ENCODE assay signal across 16 cellular contexts in the genomic region with DNA sequence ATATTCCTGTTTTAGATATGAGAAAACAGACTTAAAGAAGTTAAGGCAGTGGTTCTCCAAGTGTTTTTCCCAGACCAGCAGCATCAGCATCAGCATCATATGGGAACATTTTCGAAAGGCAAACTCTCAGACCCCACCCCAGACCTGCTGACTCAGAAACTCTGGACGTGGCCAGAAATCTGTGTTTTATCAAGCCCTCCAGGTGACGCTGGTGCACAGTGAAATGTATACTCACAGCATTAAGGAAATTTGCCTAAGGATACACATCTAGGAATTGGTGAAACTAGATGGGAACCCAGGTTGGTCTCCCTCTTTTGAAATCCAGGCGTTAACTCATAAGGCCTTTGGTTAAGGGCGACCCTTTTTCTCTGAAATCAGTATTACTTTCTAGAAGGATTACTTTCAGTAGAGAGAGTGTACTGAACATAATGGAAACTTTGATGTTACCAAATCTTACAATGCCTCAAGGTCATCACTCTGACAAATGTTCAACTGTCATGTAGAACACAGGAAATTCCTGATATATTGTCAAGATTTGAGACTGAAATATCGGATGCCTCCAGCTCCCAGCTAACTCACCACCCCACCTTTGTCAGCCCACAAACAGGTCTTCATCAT.
DNase-seq lines count a peak whose midpoint lies in the region; ATAC-seq, FAIRE-seq and TF ChIP-seq lines count a peak whose summit lies in the region.
"Had no signal": no experiment of that assay in that cellular context is flagged by ENCODE, and none has a peak within 500 bp of the region (broad histone marks: within the 10 kb centered on the region; RNA-seq: fewer than 3 reads in every experiment).

No MANE protein-coding gene starts in this region.

- 46 to 74% (median 54%) methylated on average over 6 of the region's 6 CpGs for WGBS in adrenal gland, 4 donors

- H3K9me3 Mint-ChIP-seq in CD14-positive monocyte: peaks cover 0 to 6% (median 5%) of the 10 kb centered on the region in 7 donors

- ATAC-seq in GM19395 (IDR thresholded peaks at IDR 0.05; ENCODE audit: unreplicated experiment): no peak
- ATAC-seq: T-cell had no signal

- H3K36me3 Mint-ChIP-seq in CD14-positive monocyte: no peaks in the 10 kb centered on the region
- H3K36me3 Mint-ChIP-seq: activated naive CD8-positive, alpha-beta T cell treated with anti-CD3 and anti-CD28 coated beads for 36 hours; T-cell had no signal

- no peaks in the 10 kb centered on the region for H3K4me1 Mint-ChIP-seq in CD14-positive monocyte
- H3K4me1 Mint-ChIP-seq: T-cell had no signal

- peak overlapping the region in 3 of 5 donors; percentile 30 to 65 (median 42) for H3K27ac ChIP-seq in adrenal gland

- H3K36me3 ChIP-seq in adrenal gland (replicated peaks in 1 of 2): no peaks in the 10 kb centered on the region

- no peak for FAIRE-seq in D721Med (lab: Jason Lieb, UNC)

- no peaks in the 10 kb centered on the region for H3K9me3 ChIP-seq in adrenal gland (replicated peaks in 1 of 3)

- TF ChIP-seq CTCF in D721Med (IDR thresholded peaks at IDR 0.05; ENCODE audit: insufficient read depth, missing control alignments): peak; percentile 29
- peak in 4 of 6 experiments; percentile 18 to 49 (median 30) for TF ChIP-seq CTCF in adrenal gland (IDR thresholded peaks at IDR 0.05)
- no peak for TF ChIP-seq CTCF in CD14-positive monocyte (IDR thresholded peaks at IDR 0.05)

- no peak overlapping the region for H3K4me3 ChIP-seq in adrenal gland

- H3K27ac Mint-ChIP-seq in CD14-positive monocyte: no peak overlapping the region
- H3K27ac Mint-ChIP-seq: activated naive CD8-positive, alpha-beta T cell treated with anti-CD3 and anti-CD28 coated beads for 36 hours; T-cell had no signal

- DNase-seq in D721Med (ENCODE audit: insufficient read length, low spot score) (no peak), NCI-H146 treated with DMSO at 0.1 percent for 48 hours (lab: John Stamatoyannopoulos, UW; ENCODE audit: unreplicated experiment) (peak; percentile 40), adrenal gland (peak in 5 of 7 donors; percentile 22 to 39 (median 30)), islet precursor cell (peak; percentile 63), CD14-positive monocyte (ENCODE audit: low spot score) (no peak), mucosa of gallbladder (ENCODE audit: low spot score) (no peak)
- DNase-seq in stimulated activated CD4-positive, alpha-beta T cell treated with anti-CD3 and anti-CD28 coated beads, Interleukin-12 subunit alpha, Interleukin-12 subunit beta, amount 100 ng/mL, for 4 hours: no peak
- DNase-seq: activated CD4-positive, alpha-beta T cell treated with anti-CD3 and anti-CD28 coated beads for 1 hour; activated naive CD8-positive, alpha-beta T cell treated with anti-CD3 and anti-CD28 coated beads for 36 hours; activated T-cell treated with anti-CD3 and anti-CD28 coated beads for 4 hours; C1 segment of cervical spinal cord; foreskin fibroblast; GF-D8; stimulated activated naive CD4-positive, alpha-beta T cell treated with Interleukin-2 at 50 U/mL for 16 hours; T-cell had no signal

- TF ChIP-seq POLR2A in adrenal gland (IDR thresholded peaks at IDR 0.05): no peak

- peaks cover 0 to 2% (median 2%) of the 10 kb centered on the region in 3 donors for H3K27me3 Mint-ChIP-seq in CD14-positive monocyte (ENCODE audit: low read depth in 3 of 3)
- H3K27me3 Mint-ChIP-seq: activated naive CD8-positive, alpha-beta T cell treated with anti-CD3 and anti-CD28 coated beads for 36 hours; T-cell had no signal

- no peaks in the 10 kb centered on the region for H3K27me3 ChIP-seq in adrenal gland

- intact Hi-C loops in adrenal gland (cut with DNase I) (no loop called here), CD14-positive monocyte (cut with micrococcal nuclease) (no loop called here)

- no peak overlapping the region for H3K4me3 Mint-ChIP-seq in CD14-positive monocyte
- H3K4me3 Mint-ChIP-seq: activated naive CD8-positive, alpha-beta T cell treated with anti-CD3 and anti-CD28 coated beads for 36 hours; T-cell had no signal

- peaks cover 0 to 18% of the 10 kb centered on the region in 2 donors for H3K4me1 ChIP-seq in adrenal gland (replicated peaks in 1 of 2)

Comparison
In these comparisons a context has a peak if more than half of its experiments do, and no peak if none do; other contexts are left out.
1. DNase-seq: peak in NCI-H146 treated with DMSO at 0.1 percent for 48 hours (single experiment), adrenal gland (5 of 7) and islet precursor cell (single experiment); none in D721Med (single experiment), CD14-positive monocyte (single experiment), stimulated activated CD4-positive, alpha-beta T cell treated with anti-CD3 and anti-CD28 coated beads, Interleukin-12 subunit alpha, Interleukin-12 subunit beta, amount 100 ng/mL, for 4 hours (single experiment) and mucosa of gallbladder (single experiment).